ENCODE assay signal across 8 cellular contexts in the genomic region with DNA sequence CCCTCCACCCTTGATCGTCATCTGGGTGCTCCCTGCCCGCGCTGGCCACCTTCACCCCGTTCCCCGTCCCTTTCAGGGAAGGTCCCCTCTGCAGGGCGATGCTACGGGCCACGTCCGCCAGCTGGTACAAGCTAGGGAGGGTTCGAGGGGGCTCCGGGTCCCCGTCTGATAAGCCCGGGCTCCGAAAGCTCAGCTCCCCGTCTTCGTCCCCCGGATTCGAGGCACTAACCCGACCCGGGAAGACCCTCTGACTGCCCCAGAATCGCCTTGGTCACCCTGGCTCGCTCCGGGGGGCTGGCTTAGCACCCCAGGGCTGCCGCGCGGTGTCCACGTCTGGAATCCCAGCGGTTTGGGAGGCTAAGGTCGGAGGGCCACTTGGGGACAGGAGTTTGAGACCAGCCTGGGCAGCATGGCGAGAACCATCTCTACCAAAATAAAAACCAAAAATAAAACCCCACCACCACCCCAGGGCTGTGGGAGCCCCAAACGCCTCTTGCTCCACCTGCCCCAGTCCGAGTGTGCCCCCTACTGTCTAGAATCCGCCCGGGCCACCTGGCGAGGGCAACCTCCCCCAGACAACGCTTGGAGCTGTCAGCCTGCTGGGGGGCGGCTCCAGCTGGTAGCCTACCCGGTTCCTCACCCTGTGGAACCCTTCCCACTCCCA. TPM values are rescaled to one million over a fixed set of nuclear protein-coding genes. Genes with fewer than 3 reads are reported as not detected.
DNase-seq lines count a peak whose midpoint lies in the region; ATAC-seq and TF ChIP-seq lines count a peak whose summit lies in the region.

No MANE protein-coding gene starts in this region.

- POLR2A ChIA-PET in Caco-2 (lab: Charles Lee) = interaction anchor here (0.6 to 1.0 kb wide), 3 partner anchors 40 to 145 kb away, joined by 4 to 6 read pairs (median 5); a partner anchor contains a TSS

- peak; percentile 89 to 90 for TF ChIP-seq CTCF in Caco-2 (IDR thresholded peaks at IDR 0.05; ENCODE audit: insufficient read depth in 1 of 2, low read depth in 1 of 2, low read length in 1 of 2, severe bottlenecking in 1 of 2, unreplicated experiment in 1 of 2)
- TF ChIP-seq CTCF in KMS-11 (conservative IDR thresholded peaks at IDR 0.05; ENCODE audit: low read depth, low read length) = peak; percentile 64
- TF ChIP-seq CTCF in WI38 (IDR thresholded peaks at IDR 0.05; ENCODE audit: low read depth, low read length) = peak; percentile 51
- TF ChIP-seq CTCF in cardiac fibroblast (IDR thresholded peaks at IDR 0.05; ENCODE audit: low read depth, low read length) = peak; percentile 73

- no peaks in the 10 kb centered on the region for H3K9me3 ChIP-seq in Caco-2

- H3K9me3 Mint-ChIP-seq in Caco-2 (ENCODE audit: unreplicated experiment) = no peaks in the 10 kb centered on the region

- peaks cover 23% of the 10 kb centered on the region for H3K36me3 Mint-ChIP-seq in Caco-2 (ENCODE audit: insufficient read depth, unreplicated experiment)

- H2AFZ ChIP-seq in KMS-11 (ENCODE audit: low read depth) = peak overlapping the region; percentile 75

- peak overlapping the region; percentile 90 for H3K4me3 ChIP-seq in Caco-2 (ENCODE audit: low read depth, low read length)
- no peak overlapping the region for H3K4me3 ChIP-seq in KMS-11 (IDR thresholded peaks at IDR 0.05; ENCODE audit: insufficient read depth, low read depth, low read length)
- H3K4me3 ChIP-seq in WI38 (ENCODE audit: low read depth, low read length) = peak overlapping the region; percentile 67
- peak overlapping the region; percentile 68 to 75 for H3K4me3 ChIP-seq in cardiac fibroblast (replicated peaks in 1 of 2; ENCODE audit: low read depth in 2 of 2, low read length in 2 of 2)

- ATAC-seq in HG02885 (IDR thresholded peaks at IDR 0.05; ENCODE audit: poor library complexity, unreplicated experiment) = no peak

- CTCF ChIA-PET in Caco-2 (lab: Charles Lee) = interaction anchor here (0.6 to 3.5 kb wide), 37 partner anchors 9 to 370 kb away, joined by 3 to 109 read pairs (median 4); a partner anchor contains a TSS

- H3K79me2 ChIP-seq in KMS-11 (ENCODE audit: insufficient read depth, low read depth) = no peaks in the 10 kb centered on the region

- H3K27me3 Mint-ChIP-seq in Caco-2 (ENCODE audit: insufficient read depth, unreplicated experiment) = peaks cover 2% of the 10 kb centered on the region

- H3K36me3 ChIP-seq in Caco-2 (ENCODE audit: control insufficient read depth, insufficient read depth, low read length) = no peaks in the 10 kb centered on the region
- H3K36me3 ChIP-seq in KMS-11 (ENCODE audit: insufficient read depth) = no peaks in the 10 kb centered on the region

- no TSS peak for BruUV-seq in Caco-2 (replicated peaks; lab: Mats Ljungman, UMichigan)

- H3K27ac Mint-ChIP-seq in Caco-2 (ENCODE audit: unreplicated experiment) = peak overlapping the region; percentile 39

- DNase-seq in Caco-2 = peak; percentile 86 to 91
- peak; percentile 61 to 65 for DNase-seq in cardiac fibroblast (ENCODE audit: low read depth in 2 of 2)
- peak; percentile 66 for DNase-seq in left kidney (ENCODE audit: low read depth, low spot score)
- peak; percentile 80 for DNase-seq in stimulated activated CD4-positive, alpha-beta T cell treated with anti-CD3 and anti-CD28 coated beads, Interleukin-4, amount 100 ng/mL, for 48 hours (ENCODE audit: low read depth in 2 of 2)
- DNase-seq in HCEC 1CT = no peak

- H3K27me3 ChIP-seq in Caco-2 (replicated peaks; ENCODE audit: control insufficient read depth, insufficient read depth, low read length) = no peaks in the 10 kb centered on the region
- H3K27me3 ChIP-seq in KMS-11 (ENCODE audit: insufficient read depth, low read depth) = no peaks in the 10 kb centered on the region

- peaks cover 23% of the 10 kb centered on the region for H3K4me1 Mint-ChIP-seq in Caco-2 (ENCODE audit: low read depth, unreplicated experiment)

- H3K27ac ChIP-seq in KMS-11 = peak overlapping the region; percentile 82

- intact Hi-C loops in Caco-2 (cut with micrococcal nuclease; ENCODE audit: unreplicated experiment) = loop anchor here (1.0 to 10.0 kb wide), 4 partner anchors 55 to 175 kb away; a partner anchor contains a TSS

- H3K4me3 Mint-ChIP-seq in Caco-2 (ENCODE audit: unreplicated experiment) = peak overlapping the region; percentile 95

- peak overlapping the region; percentile 85; the same call in 1 of the 2 replicates for H3K9ac ChIP-seq in KMS-11

- peak overlapping the region; percentile 80 for H3K4me2 ChIP-seq in KMS-11

- no peaks in the 10 kb centered on the region for H4K20me1 ChIP-seq in KMS-11 (ENCODE audit: insufficient read depth)

- peaks cover 31% of the 10 kb centered on the region for H3K4me1 ChIP-seq in Caco-2
- peaks cover 13% of the 10 kb centered on the region for H3K4me1 ChIP-seq in KMS-11 (ENCODE audit: low read depth, poor library complexity, severe bottlenecking)

RNA-seq across cellular contexts. Expression of a gene that starts 1.1 kb away (rescaled TPM):
- total RNA-seq in Caco-2 (2022) = 33.9 and 39.3 TPM in 2 replicates

RNA-seq across cellular contexts. Expression of a gene that starts 15.8 kb away (rescaled TPM):
- total RNA-seq in Caco-2 (2022) = 0.14 and 0.51 TPM in 2 replicates

RNA-seq across cellular contexts. Expression of a gene that starts 19.9 kb away (rescaled TPM):
- total RNA-seq in Caco-2 (2022) = 4.2 and 6.9 TPM in 2 replicates

RNA-seq across cellular contexts. Expression of a gene that starts 54.9 kb away (rescaled TPM):
- 398 and 430 TPM in 2 replicates for total RNA-seq in Caco-2 (2022)
